8 cellular contexts compared by ENCODE assay signal in the genomic region with DNA sequence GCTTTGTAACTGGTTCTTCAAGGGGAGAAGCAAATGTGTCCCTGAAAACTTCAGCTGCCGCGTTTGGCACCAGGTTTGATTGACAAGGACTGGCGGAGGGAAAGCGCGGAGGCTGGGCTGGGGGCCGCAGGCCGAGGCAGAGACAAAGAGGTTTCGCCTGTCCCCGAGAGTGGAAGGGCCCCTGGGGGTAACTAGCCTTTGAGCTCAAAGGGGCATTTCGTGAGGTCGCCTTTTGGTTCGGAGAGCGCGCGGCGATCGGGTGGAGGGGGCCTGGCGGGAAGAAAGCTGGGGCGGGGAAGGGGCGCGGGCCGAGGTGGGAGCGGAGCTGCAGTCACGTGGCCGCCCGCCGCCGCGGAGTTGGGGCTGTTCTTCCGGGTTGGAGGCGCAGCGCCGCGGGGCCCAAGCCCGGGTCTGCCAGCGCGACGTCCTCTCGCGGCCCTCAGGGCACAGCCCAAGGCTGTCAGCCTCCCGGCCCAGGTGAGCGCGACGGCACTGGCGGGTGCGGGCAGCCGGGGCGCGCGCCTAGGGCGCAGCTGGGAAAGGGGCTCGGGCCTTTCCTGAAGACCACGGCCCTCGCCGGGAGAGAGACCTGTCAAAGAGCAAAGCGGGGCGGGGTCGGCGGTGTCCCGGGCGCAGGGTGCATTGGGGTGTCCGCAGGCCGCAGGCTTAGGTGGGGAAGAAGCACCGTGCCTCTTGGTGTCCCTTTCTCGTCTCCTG. TPM values are rescaled to one million over a fixed set of nuclear protein-coding genes. Genes with fewer than 3 reads are reported as not detected.
DNase-seq lines count a peak whose midpoint lies in the region; ATAC-seq and TF ChIP-seq lines count a peak whose summit lies in the region.

A gene (plus strand): TSS at position 363 of the 717 bp plus-strand sequence. CDS start 6,016 bp downstream, outside the sequence.

- H3K36me3 Mint-ChIP-seq in activated naive CD4-positive, alpha-beta T cell treated with anti-CD3 and anti-CD28 coated beads for 36 hours (ENCODE audit: low read depth): peaks cover 16% of the 10 kb centered on the region

- peaks cover 10% of the 10 kb centered on the region for H3K4me1 ChIP-seq in osteoblast (ENCODE audit: insufficient read depth, low read length)
- H3K4me1 ChIP-seq in thoracic aorta (ENCODE audit: control insufficient read depth in 1 of 2, low read depth in 2 of 2): peaks cover 11 to 29% of the 10 kb centered on the region in 2 donors

- H3K4me1 Mint-ChIP-seq in activated naive CD4-positive, alpha-beta T cell treated with anti-CD3 and anti-CD28 coated beads for 36 hours (ENCODE audit: low read depth): peaks cover 45% of the 10 kb centered on the region

- CTCF ChIA-PET in activated naive CD4-positive, alpha-beta T cell treated with anti-CD3 and anti-CD28 coated beads for 36 hours (lab: Charles Lee): interaction anchor here (0.6 to 1.2 kb wide), 9 partner anchors 15 to 213 kb away, joined by 3 to 5 read pairs (median 3); no protein-coding TSS in a partner anchor

- DNase-seq in EL (peak; percentile 67), SK-MEL-5 (ENCODE audit: low read depth, low spot score) (peak; percentile 55), glomerular endothelial cell (ENCODE audit: extremely low read depth, low read depth, low spot score) (no peak), osteoblast (ENCODE audit: insufficient read length, low spot score, missing footprints) (peak; percentile 84), thoracic aorta (ENCODE audit: low spot score) (peak; percentile 9)
- DNase-seq in activated naive CD4-positive, alpha-beta T cell treated with anti-CD3 and anti-CD28 coated beads for 36 hours: peak; percentile 74

- intact Hi-C loops in activated naive CD4-positive, alpha-beta T cell treated with anti-CD3 and anti-CD28 coated beads for 36 hours (cut with micrococcal nuclease): loop anchor here (1.0 to 5.0 kb wide), 10 partner anchors 47 to 1206 kb away; a partner anchor contains a TSS

- in situ Hi-C loops in SK-MEL-5 (cut with HindIII; ENCODE audit: low pct_unique_long_range_greater_than_20kb, low sequenced_read_pairs): no loop called here

- TF ChIP-seq CTCF in osteoblast (IDR thresholded peaks at IDR 0.05; ENCODE audit: extremely low read depth, low read depth, low read length) (no peak), thoracic aorta (IDR thresholded peaks at IDR 0.05) (no peak)

- peaks cover 26% of the 10 kb centered on the region; the same call in 1 of the 2 replicates for H3K36me3 ChIP-seq in KOPT-K1 (ENCODE audit: insufficient read depth, low read length)
- no peaks in the 10 kb centered on the region for H3K36me3 ChIP-seq in osteoblast (ENCODE audit: insufficient read depth, low read length)
- H3K36me3 ChIP-seq in thoracic aorta: no peaks in the 10 kb centered on the region

- peak within 1 kb of the TSS; percentile 96 for H2AFZ ChIP-seq in osteoblast (ENCODE audit: low read length)

- ATAC-seq in GM21786 (IDR thresholded peaks at IDR 0.05; ENCODE audit: unreplicated experiment) (peak; percentile 64), thoracic aorta (ENCODE audit: insufficient number of reproducible peaks, low FRiP score, low read depth) (peak; percentile 48)

- H3K27ac Mint-ChIP-seq in activated naive CD4-positive, alpha-beta T cell treated with anti-CD3 and anti-CD28 coated beads for 36 hours: peak within 1 kb of the TSS; percentile 92

- H3K27ac ChIP-seq in KOPT-K1 (ENCODE audit: low read depth, low read length, poor library complexity, severe bottlenecking): peak within 1 kb of the TSS; percentile 96
- H3K27ac ChIP-seq in osteoblast (ENCODE audit: low read depth, low read length): peak within 1 kb of the TSS; percentile 76
- peak within 1 kb of the TSS; percentile 86 to 94 for H3K27ac ChIP-seq in thoracic aorta

- peak within 1 kb of the TSS; percentile 90 for H3K4me3 ChIP-seq in osteoblast (ENCODE audit: insufficient read depth, low read length)
- peak within 1 kb of the TSS; percentile 99 for H3K4me3 ChIP-seq in thoracic aorta

- H3K4me2 ChIP-seq in osteoblast (ENCODE audit: insufficient read depth, low read length): peak within 1 kb of the TSS; percentile 91

- H4K20me1 ChIP-seq in osteoblast (ENCODE audit: insufficient read depth, low read length): no peaks in the 10 kb centered on the region

- H3K9me3 ChIP-seq in KOPT-K1 (ENCODE audit: insufficient read depth, low read length, poor library complexity, severe bottlenecking) (no peaks in the 10 kb centered on the region), osteoblast (ENCODE audit: low read depth, low read length) (no peaks in the 10 kb centered on the region), thoracic aorta (no peaks in the 10 kb centered on the region)

- H3K9me3 Mint-ChIP-seq in activated naive CD4-positive, alpha-beta T cell treated with anti-CD3 and anti-CD28 coated beads for 36 hours: no peaks in the 10 kb centered on the region

- no peaks in the 10 kb centered on the region for H3K27me3 Mint-ChIP-seq in activated naive CD4-positive, alpha-beta T cell treated with anti-CD3 and anti-CD28 coated beads for 36 hours (ENCODE audit: low read depth)

- H3K79me2 ChIP-seq in osteoblast (ENCODE audit: insufficient read depth, low read length): peaks cover 59% of the 10 kb centered on the region

- H3K4me3 Mint-ChIP-seq in activated naive CD4-positive, alpha-beta T cell treated with anti-CD3 and anti-CD28 coated beads for 36 hours: peak within 1 kb of the TSS; percentile 87

- H3K27me3 ChIP-seq in osteoblast (ENCODE audit: insufficient read depth, low read length) (no peaks in the 10 kb centered on the region), thoracic aorta (replicated peaks; ENCODE audit: insufficient read depth) (no peaks in the 10 kb centered on the region)

RNA-seq across cellular contexts. Expression of the gene that starts here (rescaled TPM):
- total RNA-seq in SK-MEL-5 (2014; rRNA removed; shearing (Covaris generic)): 158 and 162 TPM in 2 replicates
- polyA plus RNA-seq in SK-MEL-5 (2015; cell fraction: cytosol; rRNA removed): 97.0 and 158 TPM in 2 replicates
- polyA plus RNA-seq in SK-MEL-5 (2015; cell fraction: nucleus; rRNA removed): 193 and 224 TPM in 2 replicates
- 10 to 100 TPM; 98.4 to 98.9 TPM for total RNA-seq in activated naive CD4-positive, alpha-beta T cell treated with anti-CD3 and anti-CD28 coated beads for 36 hours
- total RNA-seq in glomerular endothelial cell: 44.9 and 54.2 TPM in 2 replicates
- 94.8 and 101 TPM in 2 replicates for total RNA-seq in osteoblast
- total RNA-seq in thoracic aorta: 10 to 100 TPM; 27.9 to 28.9 TPM
